8 cellular contexts compared by ENCODE assay signal in genomic region chr10:27997865-27998177, GRCh38. TPM values are rescaled to one million over a fixed set of nuclear protein-coding genes. Genes with fewer than 3 reads are reported as not detected.
DNase-seq lines count a peak whose midpoint lies in the region; ATAC-seq and TF ChIP-seq lines count a peak whose summit lies in the region.

No MANE protein-coding gene starts in this region.

- intact Hi-C loops in left ventricle myocardium superior (cut with micrococcal nuclease) (no loop called here), mammary epithelial cell (cut with micrococcal nuclease) (loop anchor here (2.0 to 10.0 kb wide), 2 partner anchors 127 to 181 kb away; no protein-coding TSS in a partner anchor), transverse colon (cut with DNase I; ENCODE audit: low total_unique reads) (no loop called here)

- peak overlapping the region; percentile 84 for H3K4me2 ChIP-seq in mammary epithelial cell (ENCODE audit: insufficient read depth, low read depth, low read length)

- no peak for TF ChIP-seq CTCF in cardiac muscle cell (IDR thresholded peaks at IDR 0.05; ENCODE audit: low read depth, low read length)
- no peak for TF ChIP-seq CTCF in mammary epithelial cell (conservative IDR thresholded peaks at IDR 0.05 in 1 of 2, IDR thresholded peaks at IDR 0.05 in 1 of 2; ENCODE audit: extremely low read depth in 1 of 2, insufficient read depth in 1 of 2, low read depth in 1 of 2, low read length in 2 of 2)
- no peak for TF ChIP-seq CTCF in mesothelial cell of epicardium (IDR thresholded peaks at IDR 0.05; ENCODE audit: unreplicated experiment)
- no peak for TF ChIP-seq CTCF in transverse colon (IDR thresholded peaks at IDR 0.05)

- TF ChIP-seq EP300 in transverse colon (IDR thresholded peaks at IDR 0.05; ENCODE audit: low read depth): no peak

- BruUV-seq in mammary epithelial cell (replicated peaks; lab: Mats Ljungman, UMichigan): no TSS peak

- H3K9me3 ChIP-seq in cardiac muscle cell (ENCODE audit: low read depth) (no peaks in the 10 kb centered on the region), mammary epithelial cell (replicated peaks; ENCODE audit: insufficient read depth, low read length) (no peaks in the 10 kb centered on the region), transverse colon (no peaks in the 10 kb centered on the region)

- H3K9ac ChIP-seq in mammary epithelial cell (ENCODE audit: insufficient read depth, low read length): no peak overlapping the region

- ATAC-seq in left ventricle myocardium superior: no peak
- no peak for ATAC-seq in GM21723 (IDR thresholded peaks at IDR 0.05; ENCODE audit: unreplicated experiment)

- peaks cover 80% of the 10 kb centered on the region for H3K27me3 Mint-ChIP-seq in mesothelial cell of epicardium (ENCODE audit: low read depth)

- H3K36me3 Mint-ChIP-seq in mesothelial cell of epicardium: no peaks in the 10 kb centered on the region

- H3K27me3 ChIP-seq in cardiac muscle cell: peaks cover 8% of the 10 kb centered on the region
- peaks cover 9% of the 10 kb centered on the region for H3K27me3 ChIP-seq in mammary epithelial cell (ENCODE audit: insufficient read depth, low read length)
- peaks cover 43% of the 10 kb centered on the region for H3K27me3 ChIP-seq in transverse colon

- TF ChIP-seq POLR2A in transverse colon (IDR thresholded peaks at IDR 0.05): no peak

- in situ Hi-C loops in mammary epithelial cell (cut with MboI; ENCODE audit: low sequenced_read_pairs in 2 of 2) (no loop called here), transverse colon (cut with MboI; ENCODE audit: low pct_ligation_motif_present in 1 of 4, low pct_unique_long_range_greater_than_20kb in 1 of 4, low sequenced_read_pairs in 3 of 4) (no loop called here)

- H3K4me1 ChIP-seq in cardiac muscle cell (ENCODE audit: low read depth): peaks cover 4% of the 10 kb centered on the region
- H3K4me1 ChIP-seq in mammary epithelial cell (ENCODE audit: insufficient read depth, low read length): peaks cover 8% of the 10 kb centered on the region
- peaks cover 0 to 10% (median 7%) of the 10 kb centered on the region in 4 donors for H3K4me1 ChIP-seq in transverse colon

- H3K36me3 ChIP-seq in cardiac muscle cell: no peaks in the 10 kb centered on the region
- no peaks in the 10 kb centered on the region for H3K36me3 ChIP-seq in mammary epithelial cell (ENCODE audit: insufficient read depth, low read length)
- H3K36me3 ChIP-seq in transverse colon: no peaks in the 10 kb centered on the region

- H3K9me3 Mint-ChIP-seq in mesothelial cell of epicardium: no peaks in the 10 kb centered on the region

- dilution Hi-C loops in mammary epithelial cell (cut with HindIII; ENCODE audit: low sequenced_read_pairs): no loop called here

- CTCF ChIA-PET in mammary epithelial cell (lab: Charles Lee; ENCODE audit: low non-redundant PET): no interaction called here

- peaks cover 10% of the 10 kb centered on the region for H3K4me1 Mint-ChIP-seq in mesothelial cell of epicardium

- peak overlapping the region; percentile 87 for H3K4me3 Mint-ChIP-seq in mesothelial cell of epicardium

- H4K20me1 ChIP-seq in mammary epithelial cell (ENCODE audit: insufficient read depth, low read length): no peaks in the 10 kb centered on the region

- H3K27ac Mint-ChIP-seq in mesothelial cell of epicardium: no peak overlapping the region

- H3K27ac ChIP-seq in cardiac muscle cell (no peak overlapping the region), mammary epithelial cell (ENCODE audit: insufficient read depth, low read depth, low read length) (no peak overlapping the region), transverse colon (peak overlapping the region in 3 of 4 donors; percentile 22 to 69 (median 67))

- no peaks in the 10 kb centered on the region for H3K79me2 ChIP-seq in mammary epithelial cell (ENCODE audit: insufficient read depth, low read length)

- WGBS in mammary epithelial cell (ENCODE audit: low coverage, missing lambda C conversion rate): 43% methylated on average over 5 of the region's 5 CpGs
- 13 to 18% methylated on average over 4 to 5 of the region's 5 CpGs for WGBS in transverse colon (ENCODE audit: low coverage in 1 of 2), 2 donors

- peak overlapping the region; percentile 76 for H3K4me3 ChIP-seq in cardiac muscle cell
- H3K4me3 ChIP-seq in mammary epithelial cell (replicated peaks in 1 of 3; ENCODE audit: insufficient read depth in 1 of 3, low read depth in 2 of 3, low read length in 3 of 3): peak overlapping the region in 1 of 3 experiments; percentile 51
- H3K4me3 ChIP-seq in transverse colon: peak overlapping the region; percentile 46 to 72 (median 58)

- peak overlapping the region; percentile 77 for H2AFZ ChIP-seq in mammary epithelial cell (ENCODE audit: low read depth, low read length)

- DNase-seq in cardiac muscle cell (ENCODE audit: low read depth in 1 of 2, low spot score in 1 of 2) (no peak), left ventricle myocardium superior (no peak), mammary epithelial cell (no peak), mesothelial cell of epicardium (ENCODE audit: low spot score in 2 of 2, unreplicated experiment in 2 of 2) (no peak), transverse colon (no peak), NCI-H1417 treated with DMSO at 0.1 percent for 48 hours (lab: John Stamatoyannopoulos, UW) (no peak), NCI-H2196 treated with DMSO at 0.1 percent for 48 hours (lab: John Stamatoyannopoulos, UW; ENCODE audit: unreplicated experiment) (no peak)

RNA-seq across cellular contexts. Expression of gene ODAD2, which starts 1.1 kb away (rescaled TPM):
- total RNA-seq in cardiac muscle cell: 0.63 and 0.70 TPM in 2 replicates
- 0.68 and 1.7 TPM in 2 replicates for polyA plus RNA-seq in cardiac muscle cell
- 0.42 TPM for total RNA-seq in left ventricle myocardium superior
- 1 to 10 TPM in 1 of 2 donors, under 1 TPM in 1; 0.31 to 1.5 TPM for total RNA-seq in mammary epithelial cell
- not detected for polyA plus RNA-seq in mammary epithelial cell
- not detected for polyA minus RNA-seq in mammary epithelial cell
- 0.24 to 0.80 TPM (median 0.25 TPM) in 3 replicates for total RNA-seq in mesothelial cell of epicardium
- total RNA-seq in transverse colon: under 1 TPM in 2 of 4 donors, not detected in 2; 0.14 to 0.48 TPM

Comparison
In these comparisons a context has a peak if more than half of its experiments do, and no peak if none do; other contexts are left out.
1. H3K27ac ChIP-seq: peak in transverse colon (3 of 4); none in cardiac muscle cell (single experiment) and mammary epithelial cell (single experiment).